ENCODE assay signal across 12 cellular contexts in genomic region chr22:40653361-40653760, GRCh38. TPM values are rescaled to one million over a fixed set of nuclear protein-coding genes. Genes with fewer than 3 reads are reported as not detected.
DNase-seq lines count a peak whose midpoint lies in the region; ATAC-seq and TF ChIP-seq lines count a peak whose summit lies in the region.
"Had no signal": no experiment of that assay in that cellular context is flagged by ENCODE, and none has a peak within 500 bp of the region (broad histone marks: within the 10 kb centered on the region; RNA-seq: fewer than 3 reads in every experiment).

No MANE protein-coding gene starts in this region.

- no peaks in the 10 kb centered on the region for H3K27me3 ChIP-seq in heart left ventricle
- H3K27me3 ChIP-seq in thoracic aorta (replicated peaks; ENCODE audit: insufficient read depth) = no peaks in the 10 kb centered on the region

- no peak overlapping the region for H3K4me3 Mint-ChIP-seq in brain
- no peak overlapping the region for H3K4me3 Mint-ChIP-seq in nephron
- H3K4me3 Mint-ChIP-seq: activated T-helper 1 cell treated with anti-CD3 and anti-CD28 coated beads, Interleukin-12 subunit alpha, Interleukin-12 subunit beta, Interleukin-2, Interleukin-4 antibody, amounts not matched to agents 30 ng/mL and 10 ng/mL and 1 ng/mL, durations not matched to agents 14 hours and 24 hours and 36 hours; naive thymus-derived CD8-positive, alpha-beta T cell had no signal

- no peak overlapping the region for H3K4me3 ChIP-seq in heart left ventricle
- no peak overlapping the region for H3K4me3 ChIP-seq in thoracic aorta

- H3K4me1 ChIP-seq in heart left ventricle (peaks cover 0 to 44% (median 32%) of the 10 kb centered on the region in 12 donors), thoracic aorta (ENCODE audit: control insufficient read depth in 1 of 2, low read depth in 2 of 2) (peaks cover 5 to 38% of the 10 kb centered on the region in 2 donors)

- H3K9me3 Mint-ChIP-seq in brain = peaks cover 0 to 3% (median 0%) of the 10 kb centered on the region in 5 experiments
- H3K9me3 Mint-ChIP-seq in nephron = no peaks in the 10 kb centered on the region
- H3K9me3 Mint-ChIP-seq: activated T-helper 1 cell treated with anti-CD3 and anti-CD28 coated beads, Interleukin-12 subunit alpha, Interleukin-12 subunit beta, Interleukin-2, Interleukin-4 antibody, amounts not matched to agents 30 ng/mL and 10 ng/mL and 1 ng/mL, durations not matched to agents 14 hours and 24 hours and 36 hours; naive thymus-derived CD8-positive, alpha-beta T cell had no signal

- no peak for ATAC-seq in heart left ventricle
- ATAC-seq in left ventricle myocardium superior = no peak
- no peak for ATAC-seq in thoracic aorta (ENCODE audit: insufficient number of reproducible peaks, low FRiP score, low read depth)
- no peak for ATAC-seq in esophagus mucosa
- ATAC-seq in GM21515 (IDR thresholded peaks at IDR 0.05; ENCODE audit: unreplicated experiment) = no peak
- ATAC-seq: naive thymus-derived CD8-positive, alpha-beta T cell had no signal

- H3K36me3 Mint-ChIP-seq in brain (no peaks in the 10 kb centered on the region), nephron (ENCODE audit: low read depth) (no peaks in the 10 kb centered on the region)
- H3K36me3 Mint-ChIP-seq: naive thymus-derived CD8-positive, alpha-beta T cell had no signal

- intact Hi-C loops in heart left ventricle (cut with DNase I) (no loop called here), left ventricle myocardium superior (cut with micrococcal nuclease) (no loop called here)

- H3K27me3 Mint-ChIP-seq in brain = peaks cover 2% of the 10 kb centered on the region
- H3K27me3 Mint-ChIP-seq in nephron (ENCODE audit: low read depth) = peaks cover 5% of the 10 kb centered on the region
- H3K27me3 Mint-ChIP-seq: naive thymus-derived CD8-positive, alpha-beta T cell had no signal

- H3K4me1 Mint-ChIP-seq in brain (peaks cover 42% of the 10 kb centered on the region), nephron (peaks cover 32% of the 10 kb centered on the region)

- H3K9me3 ChIP-seq in heart left ventricle (no peaks in the 10 kb centered on the region), thoracic aorta (no peaks in the 10 kb centered on the region)

- no peak for TF ChIP-seq POLR2A in heart left ventricle (IDR thresholded peaks at IDR 0.05)

- TF ChIP-seq CTCF in heart left ventricle (IDR thresholded peaks at IDR 0.05) (no peak), brain (conservative IDR thresholded peaks at IDR 0.05) (no peak), nephron (IDR thresholded peaks at IDR 0.05; ENCODE audit: unreplicated experiment in 3 of 3) (no peak), thoracic aorta (IDR thresholded peaks at IDR 0.05) (no peak)

- H3K27ac ChIP-seq in heart left ventricle = peak overlapping the region in 11 of 12 donors; percentile 24 to 99 (median 97)
- H3K27ac ChIP-seq in thoracic aorta = peak overlapping the region; percentile 93 to 97

- H3K36me3 ChIP-seq in heart left ventricle (no peaks in the 10 kb centered on the region), thoracic aorta (no peaks in the 10 kb centered on the region)

- no peak for DNase-seq in heart left ventricle
- no peak for DNase-seq in left ventricle myocardium superior
- no peak for DNase-seq in thoracic aorta (ENCODE audit: low spot score)
- no peak for DNase-seq in germinal center (ENCODE audit: low spot score)
- DNase-seq: activated CD4-positive, CD25-positive, alpha-beta regulatory T cell treated with anti-CD3 and anti-CD28 coated beads, Interleukin-2, amount 50 U/mL, for 72 hours; naive thymus-derived CD8-positive, alpha-beta T cell; OCI-M1 had no signal

- WGBS in heart left ventricle, 4 donors = 94 to 96% (median 95%) methylated on average over 9 of the region's 9 CpGs

- H3K27ac Mint-ChIP-seq in brain (peak overlapping the region; percentile 45 to 96 (median 61)), nephron (peak overlapping the region; percentile 88 to 94 (median 94))

RNA-seq across cellular contexts. Expression of gene MRTFA, which starts 16.8 kb away (rescaled TPM):
- total RNA-seq in heart left ventricle = 10 to 100 TPM; 14.0 to 52.6 (median 28.4) TPM
- 10 to 100 TPM; 16.0 to 26.9 TPM for polyA plus RNA-seq in heart left ventricle
- 32.5 TPM for total RNA-seq in left ventricle myocardium superior
- polyA plus RNA-seq in brain (ENCODE audit: insufficient read depth, low read depth, low replicate concordance) = 37.2 TPM
- 100 to 1,000 TPM in 1 of 2 donors, 10 to 100 TPM in 1; 71.8 to 129 TPM for total RNA-seq in thoracic aorta
- 19.4 TPM for total RNA-seq in esophagus mucosa

RNA-seq across cellular contexts. Expression of gene MCHR1, which starts 25.9 kb away (rescaled TPM):
- total RNA-seq in heart left ventricle (under 1 TPM in 5 of 9 donors, not detected in 4; 0.09 to 0.96 (median 0.45) TPM), left ventricle myocardium superior (1.4 TPM), thoracic aorta (under 1 TPM in 1 of 2 donors, not detected in 1; 0.41 TPM), esophagus mucosa (not detected)
- polyA plus RNA-seq in heart left ventricle (under 1 TPM; 0.23 to 0.35 TPM), brain (ENCODE audit: insufficient read depth, low read depth, low replicate concordance) (1.8 TPM)
- total RNA-seq: activated T-helper 1 cell treated with anti-CD3 and anti-CD28 coated beads, Interleukin-12 subunit alpha, Interleukin-12 subunit beta, Interleukin-2, Interleukin-4 antibody, amounts not matched to agents 30 ng/mL and 10 ng/mL and 1 ng/mL, durations not matched to agents 14 hours and 24 hours and 36 hours; naive thymus-derived CD8-positive, alpha-beta T cell had no signal
